8 cellular contexts compared by ENCODE assay signal in the genomic region with DNA sequence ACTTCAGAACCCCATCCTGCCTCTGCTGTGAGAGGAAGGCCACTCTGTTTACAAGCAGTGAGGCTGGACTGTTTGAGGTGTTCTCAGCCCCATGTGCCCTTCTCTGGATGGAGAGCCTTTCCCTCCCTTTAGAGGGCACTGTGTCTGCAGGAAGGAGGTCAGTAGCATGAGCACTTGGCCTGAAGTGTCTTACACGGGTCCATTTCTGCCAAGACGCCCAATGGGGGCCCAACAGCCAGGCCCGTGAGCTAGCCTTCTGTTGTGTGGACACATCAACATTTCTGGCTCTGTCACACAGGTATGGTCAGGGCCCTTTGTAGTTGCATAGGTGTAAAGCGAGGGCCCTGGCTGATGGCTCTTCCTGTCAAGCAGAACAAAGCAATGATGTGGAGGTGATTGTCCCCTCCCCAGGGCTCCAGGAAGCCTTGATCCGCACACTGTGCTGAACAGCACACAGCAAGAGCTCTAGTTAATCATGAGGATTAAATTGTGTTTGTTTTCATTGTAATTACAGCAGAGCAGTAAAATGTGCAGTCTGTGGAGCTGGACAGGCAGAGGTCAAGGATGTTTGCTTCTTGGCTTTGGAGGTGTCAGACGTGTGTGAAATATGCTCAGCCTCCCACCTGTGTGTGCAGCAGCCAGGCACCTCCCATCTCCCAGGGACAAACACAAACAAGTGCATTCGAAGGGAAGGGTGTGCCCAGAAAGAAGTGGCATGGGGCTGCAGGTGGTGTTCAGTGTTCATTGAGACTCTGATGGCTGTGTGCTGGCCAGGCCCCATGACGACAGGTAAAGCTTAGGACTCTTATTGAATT.
A peak's percentile ranks its signal among the peaks of the same experiment; 100 is the strongest.
DNase-seq lines count a peak whose midpoint lies in the region; ATAC-seq, FAIRE-seq and TF ChIP-seq lines count a peak whose summit lies in the region.

No MANE protein-coding gene starts in this region.

- FAIRE-seq in A549 (lab: Jason Lieb, UNC): no peak

- no peak for TF ChIP-seq CTCF in A549 (IDR thresholded peaks at IDR 0.05)
- TF ChIP-seq CTCF in GM12872 (IDR thresholded peaks at IDR 0.05; ENCODE audit: insufficient read depth, low read depth, low read length): peak; percentile 33; the same call in 1 of the 3 replicates
- TF ChIP-seq CTCF in foreskin fibroblast (IDR thresholded peaks at IDR 0.05; ENCODE audit: low read depth, low read length): peak; percentile 34

- no peak for TF ChIP-seq EP300 in A549 (IDR thresholded peaks at IDR 0.05)

- no peaks in the 10 kb centered on the region for H3K4me1 ChIP-seq in A549

- TF ChIP-seq RAD21 in A549 (conservative IDR thresholded peaks at IDR 0.05 in 1 of 2, IDR thresholded peaks at IDR 0.05 in 1 of 2): peak in 1 of 2 experiments; percentile 27; a peak in 2 of 5 replicates

- H3K4me3 ChIP-seq in A549 (no peak overlapping the region), foreskin fibroblast (ENCODE audit: low read depth in 1 of 2, low read length in 2 of 2) (no peak overlapping the region)

- no peaks in the 10 kb centered on the region for H3K9me3 ChIP-seq in A549

- no peak for TF ChIP-seq POLR2A in A549 (IDR thresholded peaks at IDR 0.05; ENCODE audit: low read length)

- POLR2A ChIA-PET in A549 (lab: Yijun Ruan, JAX): no interaction called here

- DNase-seq in A549 (ENCODE audit: low read depth in 1 of 2, low spot score in 1 of 2) (peak in 1 of 2 experiments; percentile 30), NCI-H748 treated with DMSO at 0.1 percent for 48 hours (lab: John Stamatoyannopoulos, UW) (peak; percentile 94), foreskin fibroblast (no peak), retina (no peak)
- DNase-seq in stimulated activated CD4-positive, alpha-beta T cell treated with anti-CD3 and anti-CD28 coated beads, Interleukin-4, amount 100 ng/mL, for 24 hours: no peak

- H3K27ac ChIP-seq in A549: no peak overlapping the region

- no peak overlapping the region for H3K4me2 ChIP-seq in A549

- CTCF ChIA-PET in A549 (lab: Yijun Ruan, JAX): no interaction called here

- ATAC-seq in A549: peak; percentile 70 to 85; a peak in 4 of 6 replicates
- ATAC-seq in GM19324 (IDR thresholded peaks at IDR 0.05; ENCODE audit: low FRiP score, unreplicated experiment): no peak
- ATAC-seq in HG03139 (IDR thresholded peaks at IDR 0.05; ENCODE audit: unreplicated experiment): no peak

- 41% methylated on average over 6 of the region's 8 CpGs for WGBS in A549 (ENCODE audit: missing lambda C conversion rate)

TF ChIP-seq in A549, 52 proteins besides CTCF, POLR2A, EP300 and RAD21:
- no peak for TF ChIP-seq RFX5 (IDR thresholded peaks at IDR 0.05)
- TF ChIP-seq, protein P1, sequence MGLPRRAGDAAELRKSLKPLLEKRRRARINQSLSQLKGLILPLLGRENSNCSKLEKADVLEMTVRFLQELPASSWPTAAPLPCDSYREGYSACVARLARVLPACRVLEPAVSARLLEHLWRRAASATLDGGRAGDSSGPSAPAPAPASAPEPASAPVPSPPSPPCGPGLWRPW (IDR thresholded peaks at IDR 0.05): no peak
- TF ChIP-seq, protein P2, sequence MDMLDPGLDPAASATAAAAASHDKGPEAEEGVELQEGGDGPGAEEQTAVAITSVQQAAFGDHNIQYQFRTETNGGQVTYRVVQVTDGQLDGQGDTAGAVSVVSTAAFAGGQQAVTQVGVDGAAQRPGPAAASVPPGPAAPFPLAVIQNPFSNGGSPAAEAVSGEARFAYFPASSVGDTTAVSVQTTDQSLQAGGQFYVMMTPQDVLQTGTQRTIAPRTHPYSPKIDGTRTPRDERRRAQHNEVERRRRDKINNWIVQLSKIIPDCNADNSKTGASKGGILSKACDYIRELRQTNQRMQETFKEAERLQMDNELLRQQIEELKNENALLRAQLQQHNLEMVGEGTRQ (IDR thresholded peaks at IDR 0.05): no peak
- no peak for TF ChIP-seq CHD4 (IDR thresholded peaks at IDR 0.05; ENCODE audit: borderline replicate concordance)

Comparison
In these comparisons a context has a peak if more than half of its experiments do, and no peak if none do; other contexts are left out.
1. ATAC-seq: peak in A549 (2 of 2); none in GM19324 (single experiment) and HG03139 (single experiment).